Comparison of ENCODE assay signal across 20 cellular contexts in genomic region chr10:71082930-71083329, GRCh38.
DNase-seq lines count a peak whose midpoint lies in the region; ATAC-seq, FAIRE-seq and TF ChIP-seq lines count a peak whose summit lies in the region.
"Had no signal": no experiment of that assay in that cellular context is flagged by ENCODE, and none has a peak within 500 bp of the region (broad histone marks: within the 10 kb centered on the region; RNA-seq: fewer than 3 reads in every experiment).

No MANE protein-coding gene starts in this region.

- no peak for TF ChIP-seq POLR2A in sigmoid colon (IDR thresholded peaks at IDR 0.05)

- ATAC-seq in lower lobe of right lung = no peak
- ATAC-seq in HG02610 (IDR thresholded peaks at IDR 0.05; ENCODE audit: unreplicated experiment) = no peak
- no peak for ATAC-seq in HG02798 (IDR thresholded peaks at IDR 0.05; ENCODE audit: poor library complexity, unreplicated experiment)
- ATAC-seq: HCT116, Right ventricle myocardium inferior had no signal

- no peak for FAIRE-seq in kidney (lab: Jason Lieb, UNC)
- FAIRE-seq: G401.6, RCC 7860 had no signal

- no peak overlapping the region for H3K27ac ChIP-seq in kidney (ENCODE audit: low read depth in 2 of 2, low read length in 2 of 2)
- no peak overlapping the region for H3K27ac ChIP-seq in sigmoid colon
- no peak overlapping the region for H3K27ac ChIP-seq in lower lobe of right lung
- H3K27ac ChIP-seq: GM23248 had no signal

- H3K9me3 ChIP-seq in kidney (ENCODE audit: control insufficient read depth in 1 of 2, low read length in 2 of 2) (no peaks in the 10 kb centered on the region), sigmoid colon (no peaks in the 10 kb centered on the region), lower lobe of right lung (no peaks in the 10 kb centered on the region)

- WGBS in sigmoid colon, 2 donors = 86 to 89% methylated on average over 6 of the region's 6 CpGs

- no peak overlapping the region for H3K4me3 ChIP-seq in H7 (ENCODE audit: insufficient read depth, low read depth, low read length)
- H3K4me3 ChIP-seq in kidney (ENCODE audit: low read length in 2 of 2) = no peak overlapping the region
- H3K4me3 ChIP-seq in sigmoid colon = no peak overlapping the region
- no peak overlapping the region for H3K4me3 ChIP-seq in lower lobe of right lung
- H3K4me3 ChIP-seq: GM23248 had no signal

- H3K36me3 ChIP-seq in H7 (replicated peaks; ENCODE audit: control insufficient read depth, insufficient read depth, low read length) (no peaks in the 10 kb centered on the region), kidney (ENCODE audit: control insufficient read depth in 1 of 2, insufficient read depth in 2 of 2, low read length in 2 of 2) (no peaks in the 10 kb centered on the region), sigmoid colon (no peaks in the 10 kb centered on the region), lower lobe of right lung (no peaks in the 10 kb centered on the region)

- no peak for TF ChIP-seq EP300 in sigmoid colon (IDR thresholded peaks at IDR 0.05)

- intact Hi-C loops in kidney (cut with DNase I) (no loop called here), sigmoid colon (cut with DNase I) (no loop called here), lower lobe of right lung (cut with DNase I) (no loop called here)

- TF ChIP-seq CTCF in kidney (IDR thresholded peaks at IDR 0.05; ENCODE audit: borderline replicate concordance, extremely low read depth, insufficient read depth) (no peak), sigmoid colon (IDR thresholded peaks at IDR 0.05) (no peak), lower lobe of right lung (IDR thresholded peaks at IDR 0.05) (no peak)

- H3K9ac ChIP-seq in kidney (ENCODE audit: low read length in 2 of 2) = no peak overlapping the region
- H3K9ac ChIP-seq: GM23248 had no signal

- H3K4me1 ChIP-seq in kidney (ENCODE audit: control insufficient read depth in 1 of 2, insufficient read depth in 1 of 2, low read depth in 1 of 2, low read length in 2 of 2) (no peaks in the 10 kb centered on the region), sigmoid colon (no peaks in the 10 kb centered on the region), lower lobe of right lung (no peaks in the 10 kb centered on the region)

- peak; percentile 5 for DNase-seq in D341Med (ENCODE audit: low spot score)
- DNase-seq in H7 = peak; percentile 12
- DNase-seq in kidney = peak; percentile 15
- DNase-seq in sigmoid colon = peak; percentile 50
- no peak for DNase-seq in lower lobe of right lung
- DNase-seq: ACHN, DMS 273 treated with DMSO at 0.1 percent for 48 hours, GM23248, KBM-7, NCI-H1417, NCI-H187, NCI-H2227 treated with DMSO at 0.1 percent for 48 hours, NCI-H510A treated with DMSO at 0.1 percent for 48 hours, NCI-H774 had no signal

- H3K27me3 ChIP-seq in H7 (ENCODE audit: control insufficient read depth, insufficient read depth, low read length) = no peaks in the 10 kb centered on the region
- H3K27me3 ChIP-seq in sigmoid colon = no peaks in the 10 kb centered on the region
- peaks cover 4% of the 10 kb centered on the region for H3K27me3 ChIP-seq in lower lobe of right lung (ENCODE audit: low read depth)
